ENCODE assay signal across 27 cellular contexts in the genomic region with DNA sequence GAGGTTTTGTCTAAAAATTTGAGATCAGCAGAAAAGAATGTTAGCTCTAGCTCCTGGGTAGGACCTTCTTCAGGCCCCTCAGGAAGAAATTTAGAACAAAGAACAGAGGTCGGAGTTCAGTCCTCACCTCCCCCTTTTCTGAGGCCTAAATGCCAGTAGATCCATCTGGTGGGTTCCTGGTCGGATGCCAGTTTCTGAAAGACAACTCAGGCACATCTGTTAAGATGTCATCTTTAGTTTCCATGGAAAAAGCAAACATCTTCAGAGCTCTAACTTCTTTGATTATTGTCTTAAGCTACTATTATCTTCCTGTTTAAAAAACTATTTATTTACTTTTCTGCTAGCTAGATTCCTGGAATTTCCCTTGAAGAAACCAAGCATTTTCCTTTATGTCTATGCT.
"Had no signal": no experiment of that assay in that cellular context is flagged by ENCODE, and none has a peak within 500 bp of the region (broad histone marks: within the 10 kb centered on the region; RNA-seq: fewer than 3 reads in every experiment).

No MANE protein-coding gene starts in this region.

- H3K4me1 Mint-ChIP-seq: memory B cell had no signal

- H3K36me3 Mint-ChIP-seq: immature natural killer cell, memory B cell, natural killer cell had no signal

- H3K27ac ChIP-seq: colonic mucosa, esophagus squamous epithelium, heart right ventricle, psoas muscle, sigmoid colon, suprapubic skin, transverse colon, upper lobe of right lung, uterus had no signal

- ATAC-seq: heart right ventricle; left lobe of liver; natural killer cell; psoas muscle; right cardiac atrium; stimulated activated naive CD8-positive, alpha-beta T cell treated with anti-CD3 and anti-CD28 coated beads, Interleukin-15, amount 100 ng/mL, for 72 hours; upper lobe of right lung had no signal

- H3K27me3 Mint-ChIP-seq: stimulated activated naive CD8-positive, alpha-beta T cell treated with anti-CD3 and anti-CD28 coated beads, Interleukin-15, amount 100 ng/mL, for 72 hours had no signal

- H3K9me3 ChIP-seq: colonic mucosa, esophagus squamous epithelium, psoas muscle, sigmoid colon, suprapubic skin, transverse colon, upper lobe of right lung, uterus had no signal

- H3K27me3 ChIP-seq: colonic mucosa, esophagus squamous epithelium, heart right ventricle, sigmoid colon, suprapubic skin, transverse colon, upper lobe of right lung, uterus had no signal

- H3K4me3 ChIP-seq: colonic mucosa, esophagus squamous epithelium, heart right ventricle, lung, psoas muscle, sigmoid colon, suprapubic skin, transverse colon, upper lobe of right lung, uterus had no signal

- H3K9me3 Mint-ChIP-seq: dendritic cell treated with granulocyte-macrophage colony-stimulating factor and Interleukin-4, amounts not matched to agents 40 ng/mL and 50 ng/mL, for 4 days; immature natural killer cell; memory B cell; natural killer cell had no signal

- H3K27ac Mint-ChIP-seq: dendritic cell treated with granulocyte-macrophage colony-stimulating factor and Interleukin-4, amounts not matched to agents 40 ng/mL and 50 ng/mL, for 4 days; immature natural killer cell; memory B cell; natural killer cell; stimulated activated naive CD8-positive, alpha-beta T cell treated with anti-CD3 and anti-CD28 coated beads, Interleukin-15, amount 100 ng/mL, for 72 hours had no signal

- H3K36me3 ChIP-seq: colonic mucosa, esophagus squamous epithelium, heart right ventricle, sigmoid colon, suprapubic skin, transverse colon, upper lobe of right lung, uterus had no signal

- H3K4me1 ChIP-seq: colonic mucosa, esophagus squamous epithelium, psoas muscle, sigmoid colon, suprapubic skin, transverse colon, upper lobe of right lung, uterus had no signal

- H3K4me3 Mint-ChIP-seq: dendritic cell treated with granulocyte-macrophage colony-stimulating factor and Interleukin-4, amounts not matched to agents 40 ng/mL and 50 ng/mL, for 4 days; immature natural killer cell; memory B cell; natural killer cell; stimulated activated naive CD8-positive, alpha-beta T cell treated with anti-CD3 and anti-CD28 coated beads, Interleukin-15, amount 100 ng/mL, for 72 hours had no signal

- DNase-seq: colonic mucosa; effector memory CD4-positive, alpha-beta T cell; erythroblast; esophagus squamous epithelium; foreskin melanocyte; glutamatergic neuron; heart right ventricle; hypothalamus; immature natural killer cell; natural killer cell; posterior cingulate gyrus; psoas muscle; right cardiac atrium; sigmoid colon; stimulated activated CD4-positive, alpha-beta T cell treated with anti-CD3 and anti-CD28 coated beads, Interleukin-15, amount 100 ng/mL, for 24 hours; stimulated activated CD4-positive, alpha-beta T cell treated with anti-CD3 and anti-CD28 coated beads, Interleukin-2, amount 100 ng/mL, for 48 hours; stimulated activated naive CD4-positive, alpha-beta T cell; stimulated activated naive CD8-positive, alpha-beta T cell treated with anti-CD3 and anti-CD28 coated beads, Interleukin-15, amount 100 ng/mL, for 72 hours; transverse colon; upper lobe of right lung; uterus had no signal

- FAIRE-seq: keratinocyte had no signal
